In genomic region chr9:134433909-134434895, GRCh38 we compare ENCODE assay signal across 11 cellular contexts.
DNase-seq lines count a peak whose midpoint lies in the region; ATAC-seq, FAIRE-seq and TF ChIP-seq lines count a peak whose summit lies in the region.
"Had no signal": no experiment of that assay in that cellular context is flagged by ENCODE, and none has a peak within 500 bp of the region (broad histone marks: within the 10 kb centered on the region; RNA-seq: fewer than 3 reads in every experiment).

No MANE protein-coding gene starts in this region.

- TF ChIP-seq CTCF in mammary epithelial cell (conservative IDR thresholded peaks at IDR 0.05 in 1 of 2, IDR thresholded peaks at IDR 0.05 in 1 of 2; ENCODE audit: extremely low read depth in 1 of 2, insufficient read depth in 1 of 2, low read depth in 1 of 2, low read length in 2 of 2) (no peak), kidney (IDR thresholded peaks at IDR 0.05; ENCODE audit: borderline replicate concordance, extremely low read depth, insufficient read depth) (no peak), gastrocnemius medialis (IDR thresholded peaks at IDR 0.05 in 4 of 5, conservative IDR thresholded peaks at IDR 0.05 in 1 of 5) (no peak), natural killer cell (IDR thresholded peaks at IDR 0.05) (no peak)

- no peaks in the 10 kb centered on the region for H3K27me3 Mint-ChIP-seq in natural killer cell (ENCODE audit: low read depth in 2 of 2)
- H3K27me3 Mint-ChIP-seq: B cell had no signal

- CTCF ChIA-PET in mammary epithelial cell (lab: Charles Lee; ENCODE audit: low non-redundant PET), result interaction anchor here (0.6 kb wide), 1 partner anchor 44 kb away, joined by 3 read pairs; no protein-coding TSS in a partner anchor

- FAIRE-seq in kidney (lab: Jason Lieb, UNC), result no peak
- FAIRE-seq: GM19239 had no signal

- TF ChIP-seq POLR2A in gastrocnemius medialis (IDR thresholded peaks at IDR 0.05), result no peak

- H4K20me1 ChIP-seq in BLaER1 treated with 17β-estradiol and CSF1 and Interleukin-3, amounts not matched to agents 10 nM and 100 nM, result peaks cover 0 to 94% (median 60%) of the 10 kb centered on the region in 11 experiments; a peak in 20 of 22 replicates
- H4K20me1 ChIP-seq in mammary epithelial cell (ENCODE audit: insufficient read depth, low read length), result no peaks in the 10 kb centered on the region

- H3K9me3 ChIP-seq in BLaER1 treated with 17β-estradiol and CSF1 and Interleukin-3, amounts not matched to agents 10 nM and 100 nM (replicated peaks in 1 of 11), result no peaks in the 10 kb centered on the region
- H3K9me3 ChIP-seq in mammary epithelial cell (replicated peaks; ENCODE audit: insufficient read depth, low read length), result no peaks in the 10 kb centered on the region
- no peaks in the 10 kb centered on the region for H3K9me3 ChIP-seq in kidney (ENCODE audit: control insufficient read depth in 1 of 2, low read length in 2 of 2)
- no peaks in the 10 kb centered on the region for H3K9me3 ChIP-seq in gastrocnemius medialis

- intact Hi-C loops in mammary epithelial cell (cut with micrococcal nuclease), result loop anchor here (2.0 kb wide), 1 partner anchor 109 kb away; no protein-coding TSS in a partner anchor
- intact Hi-C loops in kidney (cut with DNase I), result no loop called here
- intact Hi-C loops in gastrocnemius medialis (cut with DNase I; ENCODE audit: low total_unique reads), result loop anchor here (2.0 kb wide), 2 partner anchors 59 to 151 kb away; no protein-coding TSS in a partner anchor
- intact Hi-C loops in natural killer cell (cut with micrococcal nuclease), result no loop called here

- peaks cover 0 to 12% of the 10 kb centered on the region in 2 donors for H3K4me1 Mint-ChIP-seq in natural killer cell
- H3K4me1 Mint-ChIP-seq: B cell had no signal

- H3K27ac ChIP-seq in BLaER1 treated with 17β-estradiol and CSF1 and Interleukin-3, amounts not matched to agents 10 nM and 100 nM, result peak overlapping the region in 1 of 11 experiments; percentile 33; a peak in 2 of 22 replicates
- H3K27ac ChIP-seq in mammary epithelial cell (ENCODE audit: insufficient read depth, low read depth, low read length) (no peak overlapping the region), kidney (ENCODE audit: low read depth in 2 of 2, low read length in 2 of 2) (peak overlapping the region; percentile 77 to 87), gastrocnemius medialis (peak overlapping the region; percentile 92 to 97 (median 94))
- H3K27ac ChIP-seq: WERI-Rb-1 had no signal

- no peak overlapping the region for H3K4me3 ChIP-seq in BLaER1 treated with 17β-estradiol and CSF1 and Interleukin-3, amounts not matched to agents 10 nM and 100 nM
- H3K4me3 ChIP-seq in mammary epithelial cell (replicated peaks in 1 of 3; ENCODE audit: insufficient read depth in 1 of 3, low read depth in 2 of 3, low read length in 3 of 3) (no peak overlapping the region), kidney (ENCODE audit: low read length in 2 of 2) (no peak overlapping the region), gastrocnemius medialis (peak overlapping the region in 3 of 4 donors; percentile 13 to 30 (median 30))

- dilution Hi-C loops in mammary epithelial cell (cut with HindIII; ENCODE audit: low sequenced_read_pairs), result no loop called here

- no peak overlapping the region for H3K4me3 Mint-ChIP-seq in natural killer cell
- H3K4me3 Mint-ChIP-seq: B cell had no signal

- peak overlapping the region in 1 of 11 experiments; percentile 15; a peak in 1 of 22 replicates for H3K9ac ChIP-seq in BLaER1 treated with 17β-estradiol and CSF1 and Interleukin-3, amounts not matched to agents 10 nM and 100 nM
- no peak overlapping the region for H3K9ac ChIP-seq in mammary epithelial cell (ENCODE audit: insufficient read depth, low read length)
- H3K9ac ChIP-seq in kidney (ENCODE audit: low read length in 2 of 2), result peak overlapping the region in 1 of 2 donors; percentile 20

- H2AFZ ChIP-seq in mammary epithelial cell (ENCODE audit: low read depth, low read length), result no peak overlapping the region

- no peaks in the 10 kb centered on the region for H3K27me3 ChIP-seq in BLaER1 treated with 17β-estradiol and CSF1 and Interleukin-3, amounts not matched to agents 10 nM and 100 nM
- no peaks in the 10 kb centered on the region for H3K27me3 ChIP-seq in mammary epithelial cell (ENCODE audit: insufficient read depth, low read length)
- H3K27me3 ChIP-seq in gastrocnemius medialis, result no peaks in the 10 kb centered on the region

- H3K4me2 ChIP-seq in BLaER1 treated with 17β-estradiol and CSF1 and Interleukin-3, amounts not matched to agents 10 nM and 100 nM, result peak overlapping the region in 6 of 11 experiments; percentile 15 to 90 (median 50); a peak in 12 of 22 replicates
- H3K4me2 ChIP-seq in mammary epithelial cell (ENCODE audit: insufficient read depth, low read depth, low read length), result peak overlapping the region; percentile 64

- H3K27ac Mint-ChIP-seq in natural killer cell, result no peak overlapping the region
- H3K27ac Mint-ChIP-seq: B cell had no signal

- no TSS peak for BruUV-seq in mammary epithelial cell (replicated peaks; lab: Mats Ljungman, UMichigan)

- no peaks in the 10 kb centered on the region for H3K9me3 Mint-ChIP-seq in natural killer cell

- no peaks in the 10 kb centered on the region for H3K79me2 ChIP-seq in mammary epithelial cell (ENCODE audit: insufficient read depth, low read length)

- H3K36me3 ChIP-seq in BLaER1 treated with 17β-estradiol and CSF1 and Interleukin-3, amounts not matched to agents 10 nM and 100 nM, result peaks cover 50 to 90% (median 67%) of the 10 kb centered on the region in 11 experiments
- peaks cover 5% of the 10 kb centered on the region for H3K36me3 ChIP-seq in mammary epithelial cell (ENCODE audit: insufficient read depth, low read length)
- peaks cover 0 to 21% of the 10 kb centered on the region in 2 donors for H3K36me3 ChIP-seq in kidney (ENCODE audit: control insufficient read depth in 1 of 2, insufficient read depth in 2 of 2, low read length in 2 of 2)
- peaks cover 0 to 5% of the 10 kb centered on the region in 2 donors for H3K36me3 ChIP-seq in gastrocnemius medialis

- 72% methylated on average over 14 of the region's 30 CpGs for WGBS in mammary epithelial cell (ENCODE audit: low coverage, missing lambda C conversion rate)

- in situ Hi-C loops in mammary epithelial cell (cut with MboI; ENCODE audit: low sequenced_read_pairs in 2 of 2) (no loop called here), gastrocnemius medialis (cut with MboI; ENCODE audit: low sequenced_read_pairs in 4 of 4) (loop anchor here in 1 of 4 donors (25.0 kb wide), 1 partner anchor 97 kb away; the partner anchor contains the start of gene RXRA)

- peaks cover 26 to 77% (median 51%) of the 10 kb centered on the region in 10 experiments for H3K4me1 ChIP-seq in BLaER1 treated with 17β-estradiol and CSF1 and Interleukin-3, amounts not matched to agents 10 nM and 100 nM
- peaks cover 37% of the 10 kb centered on the region for H3K4me1 ChIP-seq in mammary epithelial cell (ENCODE audit: insufficient read depth, low read length)
- H3K4me1 ChIP-seq in kidney (ENCODE audit: control insufficient read depth in 1 of 2, insufficient read depth in 1 of 2, low read depth in 1 of 2, low read length in 2 of 2), result peaks cover 21 to 39% of the 10 kb centered on the region in 2 donors
- peaks cover 79 to 80% of the 10 kb centered on the region in 2 donors for H3K4me1 ChIP-seq in gastrocnemius medialis

- DNase-seq in mammary epithelial cell (no peak), kidney (no peak), gastrocnemius medialis (no peak), epidermal melanocyte (ENCODE audit: insufficient read length, low spot score) (no peak), natural killer cell (no peak)
- DNase-seq in activated naive CD4-positive, alpha-beta T cell treated with anti-CD3 and anti-CD28 coated beads, Interleukin-2, amount 50 U/mL, for 16 hours, result no peak
- DNase-seq: WERI-Rb-1 had no signal

- H3K36me3 Mint-ChIP-seq in natural killer cell, result no peaks in the 10 kb centered on the region

- ATAC-seq in gastrocnemius medialis, result peak in 1 of 2 donors; percentile 9
- no peak for ATAC-seq in natural killer cell
- ATAC-seq in GM18520 (IDR thresholded peaks at IDR 0.05; ENCODE audit: unreplicated experiment), result no peak

Comparison
In these comparisons a context has a peak if more than half of its experiments do, and no peak if none do; other contexts are left out.
1. H3K4me3 ChIP-seq: peak in gastrocnemius medialis (3 of 4); none in BLaER1 treated with 17β-estradiol and CSF1 and Interleukin-3, amounts not matched to agents 10 nM and 100 nM (0 of 10), mammary epithelial cell (0 of 3) and kidney (0 of 2).
2. intact Hi-C loops: an anchor here in mammary epithelial cell (2.0 kb wide) and gastrocnemius medialis (2.0 kb wide); none called in kidney and natural killer cell.